In the genomic region with DNA sequence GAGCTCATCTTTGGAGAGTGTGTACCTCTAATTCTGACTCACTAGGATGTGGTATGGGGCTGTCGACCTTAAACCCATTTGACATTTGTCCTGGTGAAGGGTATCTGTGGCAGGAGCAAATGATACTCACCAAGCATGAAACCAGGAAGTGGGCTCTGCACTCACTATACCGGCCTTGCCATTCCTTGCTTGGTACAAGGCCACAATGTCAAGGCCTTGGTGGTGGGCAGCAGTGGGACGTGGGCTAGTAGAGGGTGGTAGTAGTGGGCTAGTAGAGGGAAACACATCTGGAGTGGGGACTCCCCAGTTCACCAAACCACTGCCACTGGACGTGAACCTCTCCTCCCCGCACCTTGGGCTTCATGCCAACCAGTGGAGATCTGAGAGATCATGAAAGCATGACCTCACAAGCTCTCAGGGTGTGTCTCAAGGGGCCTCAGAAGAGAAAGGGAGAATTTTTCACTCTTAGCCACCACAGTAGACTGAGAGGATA, we compare ENCODE assay signal across 1 cellular context.
TF ChIP-seq lines count a peak whose summit lies in the region.

No MANE protein-coding gene starts in this region.

TF ChIP-seq in GM12878, 131 proteins besides CTCF, POLR2A, EP300 and RAD21 (continues in another document):
- TF ChIP-seq ATF7 (IDR thresholded peaks at IDR 0.05; ENCODE audit: low read depth) (peak; percentile 76), ZNF274 (IDR thresholded peaks at IDR 0.05; ENCODE audit: insufficient read depth, insufficient read length) (no peak), HDAC6 (IDR thresholded peaks at IDR 0.05; ENCODE audit: unreplicated experiment) (no peak), JUNB (IDR thresholded peaks at IDR 0.05) (peak; percentile 65), BRCA1 (IDR thresholded peaks at IDR 0.05; ENCODE audit: low read depth, low read length) (no peak), MTA3 (IDR thresholded peaks at IDR 0.05; ENCODE audit: borderline replicate concordance, low read length) (peak; percentile 63; the same call in 1 of the 2 replicates), IRF4 (IDR thresholded peaks at IDR 0.05; ENCODE audit: low read depth, low read length) (peak; percentile 17; the same call in 1 of the 2 replicates), CHD4 (IDR thresholded peaks at IDR 0.05) (no peak), SUPT20H (IDR thresholded peaks at IDR 0.05; ENCODE audit: borderline replicate concordance, control insufficient read depth, low read depth, low read length) (no peak), PAX5 (IDR thresholded peaks at IDR 0.05; ENCODE audit: borderline replicate concordance, low read depth, low read length) (peak; percentile 91; the same call in 1 of the 2 replicates), ZNF217 (IDR thresholded peaks at IDR 0.05) (peak; percentile 68; the same call in 1 of the 2 replicates), HCFC1 (IDR thresholded peaks at IDR 0.05; ENCODE audit: low read length) (no peak), FOXK2 (IDR thresholded peaks at IDR 0.05) (no peak), RBBP5 (conservative IDR thresholded peaks at IDR 0.05) (no peak), SRF (IDR thresholded peaks at IDR 0.05; ENCODE audit: low read depth in 2 of 2, low read length in 2 of 2) (no peak), IKZF2 (IDR thresholded peaks at IDR 0.05) (peak; percentile 73 to 78; a peak in 3 of 4 replicates), ZNF207 (IDR thresholded peaks at IDR 0.05; ENCODE audit: borderline replicate concordance) (no peak), KDM1A (IDR thresholded peaks at IDR 0.05; ENCODE audit: borderline replicate concordance) (no peak), HDAC2 (IDR thresholded peaks at IDR 0.05) (no peak), TAF1 (IDR thresholded peaks at IDR 0.05; ENCODE audit: borderline replicate concordance, low read depth, low read length) (no peak), CEBPB (IDR thresholded peaks at IDR 0.05; ENCODE audit: borderline replicate concordance in 1 of 2, low read depth in 2 of 2, low read length in 2 of 2) (no peak), CREM (IDR thresholded peaks at IDR 0.05; ENCODE audit: low read depth) (0 out of 2 replicates have a peak, but pooled peaks have one; percentile 7), PAX8 (IDR thresholded peaks at IDR 0.05) (no peak), RB1 (IDR thresholded peaks at IDR 0.05; ENCODE audit: borderline replicate concordance) (no peak), STAT1 (conservative IDR thresholded peaks at IDR 0.05) (no peak), SIX5 (IDR thresholded peaks at IDR 0.05; ENCODE audit: low read depth, low read length, severe bottlenecking) (no peak), EGR1 (IDR thresholded peaks at IDR 0.05; ENCODE audit: borderline replicate concordance in 1 of 2, low read depth in 2 of 2, low read length in 2 of 2) (no peak), EZH2 (IDR thresholded peaks at IDR 0.05; ENCODE audit: borderline replicate concordance, control insufficient read depth, low read depth, low read length) (no peak), SREBF2 (IDR thresholded peaks at IDR 0.05; ENCODE audit: low read length) (no peak), NFIC (IDR thresholded peaks at IDR 0.05; ENCODE audit: low read depth, low read length) (peak; percentile 70; the same call in 1 of the 2 replicates)
- TF ChIP-seq, protein P1, sequence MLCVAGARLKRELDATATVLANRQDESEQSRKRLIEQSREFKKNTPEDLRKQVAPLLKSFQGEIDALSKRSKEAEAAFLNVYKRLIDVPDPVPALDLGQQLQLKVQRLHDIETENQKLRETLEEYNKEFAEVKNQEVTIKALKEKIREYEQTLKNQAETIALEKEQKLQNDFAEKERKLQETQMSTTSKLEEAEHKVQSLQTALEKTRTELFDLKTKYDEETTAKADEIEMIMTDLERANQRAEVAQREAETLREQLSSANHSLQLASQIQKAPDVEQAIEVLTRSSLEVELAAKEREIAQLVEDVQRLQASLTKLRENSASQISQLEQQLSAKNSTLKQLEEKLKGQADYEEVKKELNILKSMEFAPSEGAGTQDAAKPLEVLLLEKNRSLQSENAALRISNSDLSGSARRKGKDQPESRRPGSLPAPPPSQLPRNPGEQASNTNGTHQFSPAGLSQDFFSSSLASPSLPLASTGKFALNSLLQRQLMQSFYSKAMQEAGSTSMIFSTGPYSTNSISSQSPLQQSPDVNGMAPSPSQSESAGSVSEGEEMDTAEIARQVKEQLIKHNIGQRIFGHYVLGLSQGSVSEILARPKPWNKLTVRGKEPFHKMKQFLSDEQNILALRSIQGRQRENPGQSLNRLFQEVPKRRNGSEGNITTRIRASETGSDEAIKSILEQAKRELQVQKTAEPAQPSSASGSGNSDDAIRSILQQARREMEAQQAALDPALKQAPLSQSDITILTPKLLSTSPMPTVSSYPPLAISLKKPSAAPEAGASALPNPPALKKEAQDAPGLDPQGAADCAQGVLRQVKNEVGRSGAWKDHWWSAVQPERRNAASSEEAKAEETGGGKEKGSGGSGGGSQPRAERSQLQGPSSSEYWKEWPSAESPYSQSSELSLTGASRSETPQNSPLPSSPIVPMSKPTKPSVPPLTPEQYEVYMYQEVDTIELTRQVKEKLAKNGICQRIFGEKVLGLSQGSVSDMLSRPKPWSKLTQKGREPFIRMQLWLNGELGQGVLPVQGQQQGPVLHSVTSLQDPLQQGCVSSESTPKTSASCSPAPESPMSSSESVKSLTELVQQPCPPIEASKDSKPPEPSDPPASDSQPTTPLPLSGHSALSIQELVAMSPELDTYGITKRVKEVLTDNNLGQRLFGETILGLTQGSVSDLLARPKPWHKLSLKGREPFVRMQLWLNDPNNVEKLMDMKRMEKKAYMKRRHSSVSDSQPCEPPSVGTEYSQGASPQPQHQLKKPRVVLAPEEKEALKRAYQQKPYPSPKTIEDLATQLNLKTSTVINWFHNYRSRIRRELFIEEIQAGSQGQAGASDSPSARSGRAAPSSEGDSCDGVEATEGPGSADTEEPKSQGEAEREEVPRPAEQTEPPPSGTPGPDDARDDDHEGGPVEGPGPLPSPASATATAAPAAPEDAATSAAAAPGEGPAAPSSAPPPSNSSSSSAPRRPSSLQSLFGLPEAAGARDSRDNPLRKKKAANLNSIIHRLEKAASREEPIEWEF (IDR thresholded peaks at IDR 0.05; ENCODE audit: insufficient replicate concordance, low read depth, low read length) = no peak
- TF ChIP-seq, protein P2, sequence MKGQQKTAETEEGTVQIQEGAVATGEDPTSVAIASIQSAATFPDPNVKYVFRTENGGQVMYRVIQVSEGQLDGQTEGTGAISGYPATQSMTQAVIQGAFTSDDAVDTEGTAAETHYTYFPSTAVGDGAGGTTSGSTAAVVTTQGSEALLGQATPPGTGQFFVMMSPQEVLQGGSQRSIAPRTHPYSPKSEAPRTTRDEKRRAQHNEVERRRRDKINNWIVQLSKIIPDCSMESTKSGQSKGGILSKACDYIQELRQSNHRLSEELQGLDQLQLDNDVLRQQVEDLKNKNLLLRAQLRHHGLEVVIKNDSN (IDR thresholded peaks at IDR 0.05; ENCODE audit: borderline replicate concordance, extremely low read length, insufficient read depth, low read depth, low read length) = no peak
- TF ChIP-seq, protein P3, sequence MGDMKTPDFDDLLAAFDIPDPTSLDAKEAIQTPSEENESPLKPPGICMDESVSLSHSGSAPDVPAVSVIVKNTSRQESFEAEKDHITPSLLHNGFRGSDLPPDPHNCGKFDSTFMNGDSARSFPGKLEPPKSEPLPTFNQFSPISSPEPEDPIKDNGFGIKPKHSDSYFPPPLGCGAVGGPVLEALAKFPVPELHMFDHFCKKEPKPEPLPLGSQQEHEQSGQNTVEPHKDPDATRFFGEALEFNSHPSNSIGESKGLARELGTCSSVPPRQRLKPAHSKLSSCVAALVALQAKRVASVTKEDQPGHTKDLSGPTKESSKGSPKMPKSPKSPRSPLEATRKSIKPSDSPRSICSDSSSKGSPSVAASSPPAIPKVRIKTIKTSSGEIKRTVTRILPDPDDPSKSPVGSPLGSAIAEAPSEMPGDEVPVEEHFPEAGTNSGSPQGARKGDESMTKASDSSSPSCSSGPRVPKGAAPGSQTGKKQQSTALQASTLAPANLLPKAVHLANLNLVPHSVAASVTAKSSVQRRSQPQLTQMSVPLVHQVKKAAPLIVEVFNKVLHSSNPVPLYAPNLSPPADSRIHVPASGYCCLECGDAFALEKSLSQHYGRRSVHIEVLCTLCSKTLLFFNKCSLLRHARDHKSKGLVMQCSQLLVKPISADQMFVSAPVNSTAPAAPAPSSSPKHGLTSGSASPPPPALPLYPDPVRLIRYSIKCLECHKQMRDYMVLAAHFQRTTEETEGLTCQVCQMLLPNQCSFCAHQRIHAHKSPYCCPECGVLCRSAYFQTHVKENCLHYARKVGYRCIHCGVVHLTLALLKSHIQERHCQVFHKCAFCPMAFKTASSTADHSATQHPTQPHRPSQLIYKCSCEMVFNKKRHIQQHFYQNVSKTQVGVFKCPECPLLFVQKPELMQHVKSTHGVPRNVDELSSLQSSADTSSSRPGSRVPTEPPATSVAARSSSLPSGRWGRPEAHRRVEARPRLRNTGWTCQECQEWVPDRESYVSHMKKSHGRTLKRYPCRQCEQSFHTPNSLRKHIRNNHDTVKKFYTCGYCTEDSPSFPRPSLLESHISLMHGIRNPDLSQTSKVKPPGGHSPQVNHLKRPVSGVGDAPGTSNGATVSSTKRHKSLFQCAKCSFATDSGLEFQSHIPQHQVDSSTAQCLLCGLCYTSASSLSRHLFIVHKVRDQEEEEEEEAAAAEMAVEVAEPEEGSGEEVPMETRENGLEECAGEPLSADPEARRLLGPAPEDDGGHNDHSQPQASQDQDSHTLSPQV (IDR thresholded peaks at IDR 0.05) = no peak
- TF ChIP-seq, protein P4, sequence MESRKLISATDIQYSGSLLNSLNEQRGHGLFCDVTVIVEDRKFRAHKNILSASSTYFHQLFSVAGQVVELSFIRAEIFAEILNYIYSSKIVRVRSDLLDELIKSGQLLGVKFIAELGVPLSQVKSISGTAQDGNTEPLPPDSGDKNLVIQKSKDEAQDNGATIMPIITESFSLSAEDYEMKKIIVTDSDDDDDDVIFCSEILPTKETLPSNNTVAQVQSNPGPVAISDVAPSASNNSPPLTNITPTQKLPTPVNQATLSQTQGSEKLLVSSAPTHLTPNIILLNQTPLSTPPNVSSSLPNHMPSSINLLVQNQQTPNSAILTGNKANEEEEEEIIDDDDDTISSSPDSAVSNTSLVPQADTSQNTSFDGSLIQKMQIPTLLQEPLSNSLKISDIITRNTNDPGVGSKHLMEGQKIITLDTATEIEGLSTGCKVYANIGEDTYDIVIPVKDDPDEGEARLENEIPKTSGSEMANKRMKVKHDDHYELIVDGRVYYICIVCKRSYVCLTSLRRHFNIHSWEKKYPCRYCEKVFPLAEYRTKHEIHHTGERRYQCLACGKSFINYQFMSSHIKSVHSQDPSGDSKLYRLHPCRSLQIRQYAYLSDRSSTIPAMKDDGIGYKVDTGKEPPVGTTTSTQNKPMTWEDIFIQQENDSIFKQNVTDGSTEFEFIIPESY (IDR thresholded peaks at IDR 0.05) = no peak
- TF ChIP-seq, protein P5, sequence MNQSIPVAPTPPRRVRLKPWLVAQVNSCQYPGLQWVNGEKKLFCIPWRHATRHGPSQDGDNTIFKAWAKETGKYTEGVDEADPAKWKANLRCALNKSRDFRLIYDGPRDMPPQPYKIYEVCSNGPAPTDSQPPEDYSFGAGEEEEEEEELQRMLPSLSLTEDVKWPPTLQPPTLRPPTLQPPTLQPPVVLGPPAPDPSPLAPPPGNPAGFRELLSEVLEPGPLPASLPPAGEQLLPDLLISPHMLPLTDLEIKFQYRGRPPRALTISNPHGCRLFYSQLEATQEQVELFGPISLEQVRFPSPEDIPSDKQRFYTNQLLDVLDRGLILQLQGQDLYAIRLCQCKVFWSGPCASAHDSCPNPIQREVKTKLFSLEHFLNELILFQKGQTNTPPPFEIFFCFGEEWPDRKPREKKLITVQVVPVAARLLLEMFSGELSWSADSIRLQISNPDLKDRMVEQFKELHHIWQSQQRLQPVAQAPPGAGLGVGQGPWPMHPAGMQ (IDR thresholded peaks at IDR 0.05; ENCODE audit: borderline replicate concordance) = no peak
- TF ChIP-seq, protein P6, sequence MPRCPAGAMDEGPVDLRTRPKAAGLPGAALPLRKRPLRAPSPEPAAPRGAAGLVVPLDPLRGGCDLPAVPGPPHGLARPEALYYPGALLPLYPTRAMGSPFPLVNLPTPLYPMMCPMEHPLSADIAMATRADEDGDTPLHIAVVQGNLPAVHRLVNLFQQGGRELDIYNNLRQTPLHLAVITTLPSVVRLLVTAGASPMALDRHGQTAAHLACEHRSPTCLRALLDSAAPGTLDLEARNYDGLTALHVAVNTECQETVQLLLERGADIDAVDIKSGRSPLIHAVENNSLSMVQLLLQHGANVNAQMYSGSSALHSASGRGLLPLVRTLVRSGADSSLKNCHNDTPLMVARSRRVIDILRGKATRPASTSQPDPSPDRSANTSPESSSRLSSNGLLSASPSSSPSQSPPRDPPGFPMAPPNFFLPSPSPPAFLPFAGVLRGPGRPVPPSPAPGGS (IDR thresholded peaks at IDR 0.05; ENCODE audit: borderline replicate concordance, insufficient read depth, low read depth, low read length, poor library complexity, severe bottlenecking) = peak; percentile 54
- TF ChIP-seq, protein P7, sequence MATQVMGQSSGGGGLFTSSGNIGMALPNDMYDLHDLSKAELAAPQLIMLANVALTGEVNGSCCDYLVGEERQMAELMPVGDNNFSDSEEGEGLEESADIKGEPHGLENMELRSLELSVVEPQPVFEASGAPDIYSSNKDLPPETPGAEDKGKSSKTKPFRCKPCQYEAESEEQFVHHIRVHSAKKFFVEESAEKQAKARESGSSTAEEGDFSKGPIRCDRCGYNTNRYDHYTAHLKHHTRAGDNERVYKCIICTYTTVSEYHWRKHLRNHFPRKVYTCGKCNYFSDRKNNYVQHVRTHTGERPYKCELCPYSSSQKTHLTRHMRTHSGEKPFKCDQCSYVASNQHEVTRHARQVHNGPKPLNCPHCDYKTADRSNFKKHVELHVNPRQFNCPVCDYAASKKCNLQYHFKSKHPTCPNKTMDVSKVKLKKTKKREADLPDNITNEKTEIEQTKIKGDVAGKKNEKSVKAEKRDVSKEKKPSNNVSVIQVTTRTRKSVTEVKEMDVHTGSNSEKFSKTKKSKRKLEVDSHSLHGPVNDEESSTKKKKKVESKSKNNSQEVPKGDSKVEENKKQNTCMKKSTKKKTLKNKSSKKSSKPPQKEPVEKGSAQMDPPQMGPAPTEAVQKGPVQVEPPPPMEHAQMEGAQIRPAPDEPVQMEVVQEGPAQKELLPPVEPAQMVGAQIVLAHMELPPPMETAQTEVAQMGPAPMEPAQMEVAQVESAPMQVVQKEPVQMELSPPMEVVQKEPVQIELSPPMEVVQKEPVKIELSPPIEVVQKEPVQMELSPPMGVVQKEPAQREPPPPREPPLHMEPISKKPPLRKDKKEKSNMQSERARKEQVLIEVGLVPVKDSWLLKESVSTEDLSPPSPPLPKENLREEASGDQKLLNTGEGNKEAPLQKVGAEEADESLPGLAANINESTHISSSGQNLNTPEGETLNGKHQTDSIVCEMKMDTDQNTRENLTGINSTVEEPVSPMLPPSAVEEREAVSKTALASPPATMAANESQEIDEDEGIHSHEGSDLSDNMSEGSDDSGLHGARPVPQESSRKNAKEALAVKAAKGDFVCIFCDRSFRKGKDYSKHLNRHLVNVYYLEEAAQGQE (IDR thresholded peaks at IDR 0.05; ENCODE audit: low read depth, low read length) = no peak
